20 cellular contexts compared by ENCODE assay signal in genomic region chr13:91609353-91609752, GRCh38.
DNase-seq lines count a peak whose midpoint lies in the region; ATAC-seq and TF ChIP-seq lines count a peak whose summit lies in the region.
"Had no signal": no experiment of that assay in that cellular context is flagged by ENCODE, and none has a peak within 500 bp of the region (broad histone marks: within the 10 kb centered on the region; RNA-seq: fewer than 3 reads in every experiment).

No MANE protein-coding gene starts in this region.

- H3K9me2 ChIP-seq in GM23338 (ENCODE audit: insufficient read depth): no peaks in the 10 kb centered on the region

- H3K4me1 ChIP-seq in GM23338 (ENCODE audit: insufficient read depth): no peaks in the 10 kb centered on the region

- H3K9me3 Mint-ChIP-seq in GM23338 (no peaks in the 10 kb centered on the region), nephron progenitor cell (no peaks in the 10 kb centered on the region)
- H3K9me3 Mint-ChIP-seq: T-helper 2 cell treated with Interferon-gamma antibody and Interleukin-4, amounts not matched to agents 5 μg/mL and 100 μg/mL, for 36 hours; type B pancreatic cell had no signal

- no peaks in the 10 kb centered on the region for H3K79me2 ChIP-seq in GM23338 (replicated peaks; ENCODE audit: insufficient read depth)

- no peaks in the 10 kb centered on the region for H4K20me1 ChIP-seq in GM23338 (replicated peaks; ENCODE audit: insufficient read depth)

- TF ChIP-seq CTCF in GM23338 (conservative IDR thresholded peaks at IDR 0.05; ENCODE audit: low read depth in 2 of 2) (no peak), astrocyte of the spinal cord (IDR thresholded peaks at IDR 0.05; ENCODE audit: low read depth, low read length) (no peak), nephron progenitor cell (IDR thresholded peaks at IDR 0.05) (no peak)

- H3K27ac ChIP-seq in GM23338 (ENCODE audit: low read depth): no peak overlapping the region
- H3K27ac ChIP-seq: skin epidermis had no signal

- no peaks in the 10 kb centered on the region for H3F3A ChIP-seq in GM23338 (replicated peaks; ENCODE audit: low read depth)

- H3K36me3 Mint-ChIP-seq in GM23338 (ENCODE audit: low read depth): no peaks in the 10 kb centered on the region
- H3K36me3 Mint-ChIP-seq in nephron progenitor cell (ENCODE audit: low read depth): no peaks in the 10 kb centered on the region
- H3K36me3 Mint-ChIP-seq: stimulated activated memory B cell treated with anti-CD40 and anti-IgM and Interleukin-4, amounts not matched to agents 10 μg/mL and 1 μg/mL and 100 μg/mL, for 72 hours; type B pancreatic cell had no signal

- H3K4me3 Mint-ChIP-seq in GM23338 (no peak overlapping the region), nephron progenitor cell (no peak overlapping the region)
- H3K4me3 Mint-ChIP-seq: activated CD4-positive, alpha-beta T cell treated with anti-CD3 and anti-CD28 coated beads for 36 hours; B cell; HFFc6; stimulated activated memory B cell treated with anti-CD40 and anti-IgM and Interleukin-4, amounts not matched to agents 10 μg/mL and 1 μg/mL and 100 μg/mL, for 72 hours; T-helper 2 cell treated with Interferon-gamma antibody and Interleukin-4, amounts not matched to agents 5 μg/mL and 100 μg/mL, for 36 hours; type B pancreatic cell had no signal

- no peak for DNase-seq in GM23338 (ENCODE audit: low spot score)
- DNase-seq in NCI-H2171 treated with DMSO at 0.1 percent for 48 hours (lab: John Stamatoyannopoulos, UW): peak; percentile 93
- peak; percentile 6 for DNase-seq in astrocyte of the spinal cord (ENCODE audit: low read depth, low spot score)
- DNase-seq in nephron progenitor cell: peak; percentile 5
- no peak for DNase-seq in NCI-H2107 (lab: John Stamatoyannopoulos, UW)
- DNase-seq in NCI-H1694 (lab: John Stamatoyannopoulos, UW): no peak
- DNase-seq in NCI-H187 (lab: John Stamatoyannopoulos, UW): no peak
- no peak for DNase-seq in DMS114 treated with DMSO at 0.1 percent for 48 hours (lab: John Stamatoyannopoulos, UW; ENCODE audit: unreplicated experiment)
- DNase-seq: activated CD4-positive, alpha-beta T cell treated with anti-CD3 and anti-CD28 coated beads for 36 hours; activated gamma-delta T cell treated with Interleukin-2 at 50 U/mL for 16 hours; aorta; DMS153; erythroblast; HFFc6; SIG-M5 had no signal

- H3K36me3 ChIP-seq in GM23338 (ENCODE audit: insufficient read depth): no peaks in the 10 kb centered on the region

- H3K27me3 ChIP-seq in GM23338 (ENCODE audit: insufficient read depth): no peaks in the 10 kb centered on the region

- no peak for ATAC-seq in GM23338
- ATAC-seq: activated CD4-positive, alpha-beta T cell treated with anti-CD3 and anti-CD28 coated beads for 36 hours; stimulated activated memory B cell treated with anti-CD40 and anti-IgM and Interleukin-4, amounts not matched to agents 10 μg/mL and 1 μg/mL and 100 μg/mL, for 72 hours had no signal

- in situ Hi-C loops in astrocyte of the spinal cord (cut with HindIII; ENCODE audit: low sequenced_read_pairs): no loop called here

- H3K4me2 ChIP-seq in GM23338: no peak overlapping the region

- H2AFZ ChIP-seq in GM23338: peak overlapping the region; percentile 10; the same call in 1 of the 2 replicates

- H3K27ac Mint-ChIP-seq in GM23338 (no peak overlapping the region), nephron progenitor cell (no peak overlapping the region)
- H3K27ac Mint-ChIP-seq: activated CD4-positive, alpha-beta T cell treated with anti-CD3 and anti-CD28 coated beads for 36 hours; B cell; HFFc6; stimulated activated memory B cell treated with anti-CD40 and anti-IgM and Interleukin-4, amounts not matched to agents 10 μg/mL and 1 μg/mL and 100 μg/mL, for 72 hours; T-helper 2 cell treated with Interferon-gamma antibody and Interleukin-4, amounts not matched to agents 5 μg/mL and 100 μg/mL, for 36 hours; type B pancreatic cell had no signal

- H3K4me3 ChIP-seq in GM23338 (no peak overlapping the region), astrocyte of the spinal cord (ENCODE audit: low read depth, low read length) (no peak overlapping the region)
- H3K4me3 ChIP-seq: skin epidermis had no signal

- H3K27me3 Mint-ChIP-seq in GM23338 (ENCODE audit: insufficient read depth, low read depth, poor library complexity) (no peaks in the 10 kb centered on the region), nephron progenitor cell (ENCODE audit: low read depth, poor library complexity) (peaks cover 4% of the 10 kb centered on the region)
- H3K27me3 Mint-ChIP-seq: activated CD4-positive, alpha-beta T cell treated with anti-CD3 and anti-CD28 coated beads for 36 hours; B cell; stimulated activated memory B cell treated with anti-CD40 and anti-IgM and Interleukin-4, amounts not matched to agents 10 μg/mL and 1 μg/mL and 100 μg/mL, for 72 hours; type B pancreatic cell had no signal

- H3K4me1 Mint-ChIP-seq in GM23338: no peaks in the 10 kb centered on the region
- peaks cover 16% of the 10 kb centered on the region for H3K4me1 Mint-ChIP-seq in nephron progenitor cell
- H3K4me1 Mint-ChIP-seq: activated CD4-positive, alpha-beta T cell treated with anti-CD3 and anti-CD28 coated beads for 36 hours; B cell; stimulated activated memory B cell treated with anti-CD40 and anti-IgM and Interleukin-4, amounts not matched to agents 10 μg/mL and 1 μg/mL and 100 μg/mL, for 72 hours had no signal

TF ChIP-seq in GM23338, 12 proteins besides CTCF, POLR2A, EP300 and RAD21 (continues in another document):
- TF ChIP-seq JUNB (IDR thresholded peaks at IDR 0.05; ENCODE audit: unreplicated experiment) (no peak), EZH2 (IDR thresholded peaks at IDR 0.05; ENCODE audit: low read depth, unreplicated experiment) (no peak), STAT1 (IDR thresholded peaks at IDR 0.05; ENCODE audit: unreplicated experiment) (no peak), EZH2phosphoT487 (IDR thresholded peaks at IDR 0.05; ENCODE audit: unreplicated experiment) (no peak), NANOG (IDR thresholded peaks at IDR 0.05; ENCODE audit: borderline replicate concordance) (no peak), REST (IDR thresholded peaks at IDR 0.05; ENCODE audit: unreplicated experiment) (no peak), CREB1 (CRISPR knock-in tag; IDR thresholded peaks at IDR 0.05; ENCODE audit: low read depth) (no peak), ETS1 (IDR thresholded peaks at IDR 0.05) (no peak)

Comparison
In these comparisons a context has a peak if more than half of its experiments do, and no peak if none do; other contexts are left out.
1. DNase-seq: peak in NCI-H2171 treated with DMSO at 0.1 percent for 48 hours (single experiment), astrocyte of the spinal cord (single experiment) and nephron progenitor cell (single experiment); none in GM23338 (single experiment), NCI-H2107 (single experiment), NCI-H1694 (single experiment), NCI-H187 (0 of 2) and DMS114 treated with DMSO at 0.1 percent for 48 hours (single experiment).